ENCODE assay signal across 17 cellular contexts in genomic region chr11:102205805-102206204, GRCh38.
DNase-seq lines count a peak whose midpoint lies in the region; ATAC-seq, FAIRE-seq and TF ChIP-seq lines count a peak whose summit lies in the region.
"Had no signal": no experiment of that assay in that cellular context is flagged by ENCODE, and none has a peak within 500 bp of the region (broad histone marks: within the 10 kb centered on the region; RNA-seq: fewer than 3 reads in every experiment).

No MANE protein-coding gene starts in this region.

- ATAC-seq in HepG2 (no peak), right lobe of liver (no peak), HG03432 (IDR thresholded peaks at IDR 0.05; ENCODE audit: unreplicated experiment) (peak; percentile 49)
- ATAC-seq: CD8-positive, alpha-beta T cell had no signal

- H3K27me3 ChIP-seq in HepG2 (ENCODE audit: control insufficient read depth in 1 of 2, insufficient read depth in 2 of 2, low read length in 2 of 2), result no peaks in the 10 kb centered on the region
- no peaks in the 10 kb centered on the region for H3K27me3 ChIP-seq in right lobe of liver
- no peaks in the 10 kb centered on the region for H3K27me3 ChIP-seq in keratinocyte (ENCODE audit: control insufficient read depth, extremely low read depth, insufficient read depth, low read length)

- H3K9me1 ChIP-seq in keratinocyte (ENCODE audit: control insufficient read depth, extremely low read depth, insufficient read depth, low read length), result no peaks in the 10 kb centered on the region

- DNase-seq in HepG2 (ENCODE audit: low spot score) (no peak), right lobe of liver (no peak), keratinocyte (ENCODE audit: low read depth, low spot score) (no peak), DMS53 treated with DMSO at 0.1 percent for 48 hours (lab: John Stamatoyannopoulos, UW; ENCODE audit: unreplicated experiment) (no peak), NCI-H128 (lab: John Stamatoyannopoulos, UW; ENCODE audit: unreplicated experiment) (no peak), NCI-H1092 (lab: John Stamatoyannopoulos, UW) (no peak)
- DNase-seq: BE2C; CD8-positive, alpha-beta T cell; COR-L47; GOT3; IMR-90; KBM-7 had no signal

- H3K9ac ChIP-seq in HepG2 (ENCODE audit: insufficient read depth, low read depth, low read length) (no peak overlapping the region), keratinocyte (ENCODE audit: control insufficient read depth, extremely low read depth, insufficient read depth, low read length) (no peak overlapping the region)

- BruUV-seq in HepG2 (replicated peaks; lab: Mats Ljungman, UMichigan), result no TSS peak

- no peak overlapping the region for H2AFZ ChIP-seq in HepG2 (ENCODE audit: low read length)
- H2AFZ ChIP-seq in keratinocyte (ENCODE audit: control insufficient read depth, low read length), result no peak overlapping the region

- H3K4me3 ChIP-seq in HepG2 (replicated peaks in 1 of 3; ENCODE audit: insufficient read depth in 1 of 3, low read depth in 2 of 3, low read length in 3 of 3) (no peak overlapping the region), right lobe of liver (no peak overlapping the region), keratinocyte (ENCODE audit: control insufficient read depth in 2 of 3, extremely low read depth in 1 of 3, insufficient read depth in 2 of 3, low read depth in 1 of 3, low read length in 3 of 3) (no peak overlapping the region)
- H3K4me3 ChIP-seq: HAP-1 had no signal

- TF ChIP-seq EP300 in HepG2 (IDR thresholded peaks at IDR 0.05; ENCODE audit: low read depth in 2 of 2, low read length in 2 of 2), result no peak
- no peak for TF ChIP-seq EP300 in HepG2 (CRISPR knock-in tag; IDR thresholded peaks at IDR 0.05; ENCODE audit: borderline replicate concordance)

- H3K4me1 ChIP-seq in HepG2 (ENCODE audit: insufficient read depth, low read length) (peaks cover 17% of the 10 kb centered on the region), right lobe of liver (peaks cover 0 to under 1% (median under 1%) of the 10 kb centered on the region in 4 donors), keratinocyte (ENCODE audit: control insufficient read depth, extremely low read depth, insufficient read depth, low read length) (peaks cover 7% of the 10 kb centered on the region)
- H3K4me1 ChIP-seq: BE2C had no signal

- no peaks in the 10 kb centered on the region for H4K20me1 ChIP-seq in HepG2 (ENCODE audit: insufficient read depth, low read length)
- no peaks in the 10 kb centered on the region for H4K20me1 ChIP-seq in keratinocyte (ENCODE audit: control insufficient read depth, extremely low read depth, insufficient read depth, low read length)

- TF ChIP-seq CTCF in HepG2 (CRISPR knock-in tag; IDR thresholded peaks at IDR 0.05) (no peak), right lobe of liver (IDR thresholded peaks at IDR 0.05) (no peak), keratinocyte (optimal IDR thresholded peaks at IDR 0.05 in 1 of 3, IDR thresholded peaks at IDR 0.05 in 1 of 3, conservative IDR thresholded peaks at IDR 0.05 in 1 of 3; ENCODE audit: extremely low read depth in 1 of 3, insufficient read depth in 2 of 3, low read length in 3 of 3) (no peak)

- TF ChIP-seq POLR2A in HepG2 (IDR thresholded peaks at IDR 0.05; ENCODE audit: insufficient read depth in 1 of 2, low read depth in 2 of 2, low read length in 2 of 2), result no peak
- no peak for TF ChIP-seq POLR2A in right lobe of liver (IDR thresholded peaks at IDR 0.05)

- no peak for TF ChIP-seq RAD21 in HepG2 (CRISPR knock-in tag; IDR thresholded peaks at IDR 0.05)

- H3K79me2 ChIP-seq in HepG2 (ENCODE audit: insufficient read depth, low read length), result peaks cover 9% of the 10 kb centered on the region
- peaks cover 11% of the 10 kb centered on the region for H3K79me2 ChIP-seq in keratinocyte (ENCODE audit: control insufficient read depth, insufficient read depth, low read length)

- CTCF ChIA-PET in HepG2 (lab: Yijun Ruan, JAX; ENCODE audit: low intra/inter-chr PET ratio, low total read pairs), result no interaction called here

- H3K4me2 ChIP-seq in HepG2 (ENCODE audit: low read depth, low read length) (no peak overlapping the region), keratinocyte (ENCODE audit: control insufficient read depth, extremely low read depth, insufficient read depth, low read depth, low read length) (no peak overlapping the region)

- H3K9me3 ChIP-seq in HepG2 (ENCODE audit: low read length) (no peaks in the 10 kb centered on the region), right lobe of liver (no peaks in the 10 kb centered on the region), keratinocyte (ENCODE audit: control insufficient read depth, low read depth, low read length) (no peaks in the 10 kb centered on the region)
- H3K9me3 ChIP-seq: BE2C, HAP-1 had no signal

- FAIRE-seq in HepG2 (lab: Jason Lieb, UNC), result no peak
- FAIRE-seq in keratinocyte (lab: Jason Lieb, UNC), result peak; percentile 29
- FAIRE-seq: A204.1, GM12891 had no signal

- 98% methylated on average over 4 of the region's 4 CpGs for WGBS in HepG2 (ENCODE audit: low lambda C conversion rate)
- 77% methylated on average over 3 of the region's 4 CpGs for WGBS in right lobe of liver (ENCODE audit: insufficient coverage, low coverage, low lambda C conversion rate, missing lambda C conversion rate)

- intact Hi-C loops in HepG2 (cut with micrococcal nuclease; ENCODE audit: unreplicated experiment), result no loop called here
- intact Hi-C loops in right lobe of liver (cut with DNase I), result no loop called here

- H3K27ac ChIP-seq in HepG2 (ENCODE audit: extremely low read length, insufficient read depth, low read length), result no peak overlapping the region
- no peak overlapping the region for H3K27ac ChIP-seq in right lobe of liver
- no peak overlapping the region for H3K27ac ChIP-seq in keratinocyte (ENCODE audit: control insufficient read depth, insufficient read depth, low read length)
- H3K27ac ChIP-seq: C4-2B had no signal

- dilution Hi-C loops in keratinocyte (cut with MboI; ENCODE audit: extremely low pct_ligation_motif_present, low sequenced_read_pairs), result no loop called here

- in situ Hi-C loops in HepG2 (cut with HindIII; ENCODE audit: extremely low pct_ligation_motif_present, low pct_unique_long_range_greater_than_20kb), result no loop called here

- POLR2A ChIA-PET in HepG2 (lab: Yijun Ruan, JAX), result no interaction called here

- H3K36me3 ChIP-seq in HepG2 (replicated peaks in 1 of 2; ENCODE audit: control insufficient read depth in 1 of 2, insufficient read depth in 2 of 2, low read length in 2 of 2) (peaks cover 6 to 55% of the 10 kb centered on the region in 2 experiments; a peak in 4 of 5 replicates), right lobe of liver (peaks cover 0 to 11% (median 1%) of the 10 kb centered on the region in 4 donors), keratinocyte (ENCODE audit: control insufficient read depth in 2 of 2, extremely low read depth in 1 of 2, insufficient read depth in 2 of 2, low read length in 2 of 2) (peaks cover 16 to 19% of the 10 kb centered on the region in 2 experiments)
- H3K36me3 ChIP-seq: BE2C had no signal

TF ChIP-seq in HepG2, 621 proteins besides CTCF, POLR2A, EP300 and RAD21:
- peak; percentile 73 for TF ChIP-seq RBM22 (optimal IDR thresholded peaks at IDR 0.05; ENCODE audit: low read length)
- no peak for TF ChIP-seq ZNF883 (CRISPR knock-in tag; IDR thresholded peaks at IDR 0.05; ENCODE audit: not compliant biosample characterization)
- no peak for TF ChIP-seq STAG1 (CRISPR knock-in tag; IDR thresholded peaks at IDR 0.05)
